ENCODE assay signal across 1 cellular context in the genomic region with DNA sequence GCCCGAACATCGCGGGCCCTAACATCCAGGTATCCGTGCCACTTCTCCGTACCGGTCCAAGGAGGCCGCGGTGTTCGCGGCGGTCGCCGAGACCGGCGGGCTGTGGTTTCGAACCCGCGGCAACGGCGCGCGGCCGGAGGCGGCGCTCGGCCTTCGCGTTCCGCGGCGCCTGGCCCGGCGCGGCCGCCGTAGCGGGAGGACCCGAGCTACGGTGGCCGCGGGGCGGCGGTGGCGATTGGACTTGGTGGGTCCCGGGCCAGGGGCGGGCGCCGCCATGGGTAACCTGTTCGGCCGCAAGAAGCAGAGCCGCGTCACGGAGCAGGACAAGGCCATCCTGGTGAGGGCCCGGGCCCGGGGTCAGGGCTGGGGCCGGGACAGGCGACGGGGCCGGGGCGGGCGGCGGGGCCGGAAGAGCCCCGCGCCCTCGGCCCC.
TF ChIP-seq lines count a peak whose summit lies in the region.

A gene (plus strand): TSS at position 197 of the 432 bp plus-strand sequence. CDS start 78 bp downstream, at position 275.

TF ChIP-seq in K562, 482 proteins besides CTCF, POLR2A, EP300 and RAD21 (continued from another document and continues in another):
- TF ChIP-seq, protein P1, sequence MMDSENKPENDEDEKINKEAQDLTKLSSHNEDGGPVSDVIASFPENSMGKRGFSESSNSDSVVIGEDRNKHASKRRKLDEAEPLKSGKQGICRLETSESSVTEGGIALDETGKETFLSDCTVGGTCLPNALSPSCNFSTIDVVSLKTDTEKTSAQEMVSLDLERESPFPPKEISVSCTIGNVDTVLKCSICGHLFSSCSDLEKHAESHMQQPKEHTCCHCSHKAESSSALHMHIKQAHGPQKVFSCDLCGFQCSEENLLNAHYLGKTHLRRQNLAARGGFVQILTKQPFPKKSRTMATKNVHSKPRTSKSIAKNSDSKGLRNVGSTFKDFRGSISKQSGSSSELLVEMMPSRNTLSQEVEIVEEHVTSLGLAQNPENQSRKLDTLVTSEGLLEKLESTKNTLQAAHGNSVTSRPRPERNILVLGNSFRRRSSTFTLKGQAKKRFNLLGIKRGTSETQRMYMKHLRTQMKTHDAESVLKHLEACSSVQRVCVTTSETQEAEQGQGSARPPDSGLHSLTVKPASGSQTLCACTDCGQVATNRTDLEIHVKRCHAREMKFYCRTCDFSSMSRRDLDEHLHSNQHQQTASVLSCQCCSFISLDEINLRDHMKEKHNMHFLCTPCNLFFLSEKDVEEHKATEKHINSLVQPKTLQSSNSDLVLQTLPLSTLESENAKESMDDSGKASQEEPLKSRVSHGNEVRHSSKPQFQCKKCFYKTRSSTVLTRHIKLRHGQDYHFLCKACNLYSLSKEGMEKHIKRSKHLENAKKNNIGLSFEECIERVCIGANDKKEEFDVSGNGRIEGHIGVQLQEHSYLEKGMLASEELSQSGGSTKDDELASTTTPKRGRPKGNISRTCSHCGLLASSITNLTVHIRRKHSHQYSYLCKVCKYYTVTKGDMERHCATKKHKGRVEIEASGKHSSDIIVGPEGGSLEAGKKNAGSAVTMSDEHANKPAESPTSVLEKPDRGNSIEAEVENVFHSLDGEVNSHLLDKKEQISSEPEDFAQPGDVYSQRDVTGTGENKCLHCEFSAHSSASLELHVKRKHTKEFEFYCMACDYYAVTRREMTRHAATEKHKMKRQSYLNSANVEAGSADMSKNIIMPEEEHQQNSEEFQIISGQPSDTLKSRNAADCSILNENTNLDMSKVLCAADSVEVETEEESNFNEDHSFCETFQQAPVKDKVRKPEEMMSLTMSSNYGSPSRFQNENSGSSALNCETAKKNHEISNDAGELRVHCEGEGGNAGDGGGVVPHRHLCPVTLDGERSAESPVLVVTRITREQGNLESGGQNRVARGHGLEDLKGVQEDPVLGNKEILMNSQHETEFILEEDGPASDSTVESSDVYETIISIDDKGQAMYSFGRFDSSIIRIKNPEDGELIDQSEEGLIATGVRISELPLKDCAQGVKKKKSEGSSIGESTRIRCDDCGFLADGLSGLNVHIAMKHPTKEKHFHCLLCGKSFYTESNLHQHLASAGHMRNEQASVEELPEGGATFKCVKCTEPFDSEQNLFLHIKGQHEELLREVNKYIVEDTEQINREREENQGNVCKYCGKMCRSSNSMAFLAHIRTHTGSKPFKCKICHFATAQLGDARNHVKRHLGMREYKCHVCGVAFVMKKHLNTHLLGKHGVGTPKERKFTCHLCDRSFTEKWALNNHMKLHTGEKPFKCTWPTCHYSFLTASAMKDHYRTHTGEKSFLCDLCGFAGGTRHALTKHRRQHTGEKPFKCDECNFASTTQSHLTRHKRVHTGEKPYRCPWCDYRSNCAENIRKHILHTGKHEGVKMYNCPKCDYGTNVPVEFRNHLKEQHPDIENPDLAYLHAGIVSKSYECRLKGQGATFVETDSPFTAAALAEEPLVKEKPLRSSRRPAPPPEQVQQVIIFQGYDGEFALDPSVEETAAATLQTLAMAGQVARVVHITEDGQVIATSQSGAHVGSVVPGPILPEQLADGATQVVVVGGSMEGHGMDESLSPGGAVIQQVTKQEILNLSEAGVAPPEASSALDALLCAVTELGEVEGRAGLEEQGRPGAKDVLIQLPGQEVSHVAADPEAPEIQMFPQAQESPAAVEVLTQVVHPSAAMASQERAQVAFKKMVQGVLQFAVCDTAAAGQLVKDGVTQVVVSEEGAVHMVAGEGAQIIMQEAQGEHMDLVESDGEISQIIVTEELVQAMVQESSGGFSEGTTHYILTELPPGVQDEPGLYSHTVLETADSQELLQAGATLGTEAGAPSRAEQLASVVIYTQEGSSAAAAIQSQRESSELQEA (IDR thresholded peaks at IDR 0.05; ENCODE audit: low read depth) = peak; percentile 90
- TF ChIP-seq POLR2H (tag; IDR thresholded peaks at IDR 0.05; ENCODE audit: low read depth) (no peak), ZNF282 (CRISPR knock-in tag; IDR thresholded peaks at IDR 0.05) (no peak), SMAD4 (CRISPR knock-in tag; conservative IDR thresholded peaks at IDR 0.05) (peak; percentile 75), TEAD1 (CRISPR knock-in tag; IDR thresholded peaks at IDR 0.05) (no peak), XRCC5 (IDR thresholded peaks at IDR 0.05; ENCODE audit: low read depth, low read length) (no peak), CSDE1 (IDR thresholded peaks at IDR 0.05) (no peak), TBP (optimal IDR thresholded peaks at IDR 0.05; ENCODE audit: low read depth, low read length) (peak; percentile 29), NFE2L1 (tag; IDR thresholded peaks at IDR 0.05; ENCODE audit: borderline replicate concordance, low read depth) (no peak), GABPB1 (CRISPR knock-in tag; IDR thresholded peaks at IDR 0.05) (no peak), EWSR1 (IDR thresholded peaks at IDR 0.05; ENCODE audit: borderline replicate concordance, low read depth, partially characterized antibody) (no peak), RNF2 (IDR thresholded peaks at IDR 0.05) (no peak), DPF2 (IDR thresholded peaks at IDR 0.05) (no peak), ZNF121 (CRISPR knock-in tag; conservative IDR thresholded peaks at IDR 0.05) (no peak), ZNF764 (CRISPR knock-in tag; IDR thresholded peaks at IDR 0.05; ENCODE audit: low read depth) (peak; percentile 88), SIN3A (IDR thresholded peaks at IDR 0.05; ENCODE audit: borderline replicate concordance in 2 of 2, control insufficient read depth in 1 of 2, low read depth in 2 of 2, low read length in 2 of 2) (peak; percentile 59 to 75; a peak in 2 of 4 replicates), PCBP1 (IDR thresholded peaks at IDR 0.05; ENCODE audit: low read depth, low read length, poor library complexity, severe bottlenecking) (no peak), SRSF3 (IDR thresholded peaks at IDR 0.05; ENCODE audit: insufficient read depth, low read length) (no peak), ZNF408 (CRISPR knock-in tag; IDR thresholded peaks at IDR 0.05; ENCODE audit: low read depth) (no peak), ZNF76 (CRISPR knock-in tag; IDR thresholded peaks at IDR 0.05; ENCODE audit: borderline replicate concordance) (no peak), ZFP36 (IDR thresholded peaks at IDR 0.05; ENCODE audit: low read depth, low read length, partially characterized antibody) (peak; percentile 39), STAG1 (CRISPR knock-in tag; IDR thresholded peaks at IDR 0.05; ENCODE audit: borderline replicate concordance) (no peak), ZZZ3 (IDR thresholded peaks at IDR 0.05) (no peak), ZNF41 (CRISPR knock-in tag; conservative IDR thresholded peaks at IDR 0.05) (no peak), CHD4 (IDR thresholded peaks at IDR 0.05; ENCODE audit: insufficient read depth, insufficient replicate concordance, low read depth, low read length, poor library complexity, severe bottlenecking) (no peak), YY1 (IDR thresholded peaks at IDR 0.05; ENCODE audit: borderline replicate concordance in 1 of 3, control insufficient read depth in 1 of 3, extremely low read depth in 1 of 3, insufficient read depth in 3 of 3, insufficient read length in 1 of 3, insufficient replicate concordance in 2 of 3, low read depth in 1 of 3, low read length in 2 of 3) (peak in 2 of 3 experiments; percentile 76 to 80), ZC3H11A (IDR thresholded peaks at IDR 0.05; ENCODE audit: low read depth, low read length) (no peak), ZNF324 (CRISPR knock-in tag; IDR thresholded peaks at IDR 0.05) (no peak), CBX8 (IDR thresholded peaks at IDR 0.05; ENCODE audit: borderline replicate concordance, extremely low read depth, low read depth, low read length, poor library complexity, severe bottlenecking) (no peak), CCNT2 (IDR thresholded peaks at IDR 0.05; ENCODE audit: borderline replicate concordance, extremely low read depth, insufficient read length, low read depth, low read length) (peak; percentile 74)
- TF ChIP-seq, protein P2, sequence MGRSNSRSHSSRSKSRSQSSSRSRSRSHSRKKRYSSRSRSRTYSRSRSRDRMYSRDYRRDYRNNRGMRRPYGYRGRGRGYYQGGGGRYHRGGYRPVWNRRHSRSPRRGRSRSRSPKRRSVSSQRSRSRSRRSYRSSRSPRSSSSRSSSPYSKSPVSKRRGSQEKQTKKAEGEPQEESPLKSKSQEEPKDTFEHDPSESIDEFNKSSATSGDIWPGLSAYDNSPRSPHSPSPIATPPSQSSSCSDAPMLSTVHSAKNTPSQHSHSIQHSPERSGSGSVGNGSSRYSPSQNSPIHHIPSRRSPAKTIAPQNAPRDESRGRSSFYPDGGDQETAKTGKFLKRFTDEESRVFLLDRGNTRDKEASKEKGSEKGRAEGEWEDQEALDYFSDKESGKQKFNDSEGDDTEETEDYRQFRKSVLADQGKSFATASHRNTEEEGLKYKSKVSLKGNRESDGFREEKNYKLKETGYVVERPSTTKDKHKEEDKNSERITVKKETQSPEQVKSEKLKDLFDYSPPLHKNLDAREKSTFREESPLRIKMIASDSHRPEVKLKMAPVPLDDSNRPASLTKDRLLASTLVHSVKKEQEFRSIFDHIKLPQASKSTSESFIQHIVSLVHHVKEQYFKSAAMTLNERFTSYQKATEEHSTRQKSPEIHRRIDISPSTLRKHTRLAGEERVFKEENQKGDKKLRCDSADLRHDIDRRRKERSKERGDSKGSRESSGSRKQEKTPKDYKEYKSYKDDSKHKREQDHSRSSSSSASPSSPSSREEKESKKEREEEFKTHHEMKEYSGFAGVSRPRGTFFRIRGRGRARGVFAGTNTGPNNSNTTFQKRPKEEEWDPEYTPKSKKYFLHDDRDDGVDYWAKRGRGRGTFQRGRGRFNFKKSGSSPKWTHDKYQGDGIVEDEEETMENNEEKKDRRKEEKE (IDR thresholded peaks at IDR 0.05; ENCODE audit: borderline replicate concordance in 1 of 2, control insufficient read depth in 1 of 2, low read depth in 2 of 2, low read length in 1 of 2) = 0 out of 4 replicates have a peak, but pooled peaks of 1 of the 2 experiments have one; percentile 52
- TF ChIP-seq, protein P3, sequence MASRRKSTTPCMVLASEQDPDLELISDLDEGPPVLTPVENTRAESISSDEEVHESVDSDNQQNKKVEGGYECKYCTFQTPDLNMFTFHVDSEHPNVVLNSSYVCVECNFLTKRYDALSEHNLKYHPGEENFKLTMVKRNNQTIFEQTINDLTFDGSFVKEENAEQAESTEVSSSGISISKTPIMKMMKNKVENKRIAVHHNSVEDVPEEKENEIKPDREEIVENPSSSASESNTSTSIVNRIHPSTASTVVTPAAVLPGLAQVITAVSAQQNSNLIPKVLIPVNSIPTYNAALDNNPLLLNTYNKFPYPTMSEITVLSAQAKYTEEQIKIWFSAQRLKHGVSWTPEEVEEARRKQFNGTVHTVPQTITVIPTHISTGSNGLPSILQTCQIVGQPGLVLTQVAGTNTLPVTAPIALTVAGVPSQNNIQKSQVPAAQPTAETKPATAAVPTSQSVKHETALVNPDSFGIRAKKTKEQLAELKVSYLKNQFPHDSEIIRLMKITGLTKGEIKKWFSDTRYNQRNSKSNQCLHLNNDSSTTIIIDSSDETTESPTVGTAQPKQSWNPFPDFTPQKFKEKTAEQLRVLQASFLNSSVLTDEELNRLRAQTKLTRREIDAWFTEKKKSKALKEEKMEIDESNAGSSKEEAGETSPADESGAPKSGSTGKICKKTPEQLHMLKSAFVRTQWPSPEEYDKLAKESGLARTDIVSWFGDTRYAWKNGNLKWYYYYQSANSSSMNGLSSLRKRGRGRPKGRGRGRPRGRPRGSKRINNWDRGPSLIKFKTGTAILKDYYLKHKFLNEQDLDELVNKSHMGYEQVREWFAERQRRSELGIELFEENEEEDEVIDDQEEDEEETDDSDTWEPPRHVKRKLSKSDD (conservative IDR thresholded peaks at IDR 0.05; ENCODE audit: low read length) = no peak
- TF ChIP-seq, protein P4, sequence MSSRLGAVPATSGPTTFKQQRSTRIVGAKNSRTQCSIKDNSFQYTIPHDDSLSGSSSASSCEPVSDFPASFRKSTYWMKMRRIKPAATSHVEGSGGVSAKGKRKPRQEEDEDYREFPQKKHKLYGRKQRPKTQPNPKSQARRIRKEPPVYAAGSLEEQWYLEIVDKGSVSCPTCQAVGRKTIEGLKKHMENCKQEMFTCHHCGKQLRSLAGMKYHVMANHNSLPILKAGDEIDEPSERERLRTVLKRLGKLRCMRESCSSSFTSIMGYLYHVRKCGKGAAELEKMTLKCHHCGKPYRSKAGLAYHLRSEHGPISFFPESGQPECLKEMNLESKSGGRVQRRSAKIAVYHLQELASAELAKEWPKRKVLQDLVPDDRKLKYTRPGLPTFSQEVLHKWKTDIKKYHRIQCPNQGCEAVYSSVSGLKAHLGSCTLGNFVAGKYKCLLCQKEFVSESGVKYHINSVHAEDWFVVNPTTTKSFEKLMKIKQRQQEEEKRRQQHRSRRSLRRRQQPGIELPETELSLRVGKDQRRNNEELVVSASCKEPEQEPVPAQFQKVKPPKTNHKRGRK (tag; IDR thresholded peaks at IDR 0.05) = no peak
- TF ChIP-seq, protein P5, sequence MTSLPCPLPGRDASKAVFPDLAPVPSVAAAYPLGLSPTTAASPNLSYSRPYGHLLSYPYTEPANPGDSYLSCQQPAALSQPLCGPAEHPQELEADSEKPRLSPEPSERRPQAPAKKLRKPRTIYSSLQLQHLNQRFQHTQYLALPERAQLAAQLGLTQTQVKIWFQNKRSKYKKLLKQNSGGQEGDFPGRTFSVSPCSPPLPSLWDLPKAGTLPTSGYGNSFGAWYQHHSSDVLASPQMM (CRISPR knock-in tag; IDR thresholded peaks at IDR 0.05) = no peak
- TF ChIP-seq, protein P6, sequence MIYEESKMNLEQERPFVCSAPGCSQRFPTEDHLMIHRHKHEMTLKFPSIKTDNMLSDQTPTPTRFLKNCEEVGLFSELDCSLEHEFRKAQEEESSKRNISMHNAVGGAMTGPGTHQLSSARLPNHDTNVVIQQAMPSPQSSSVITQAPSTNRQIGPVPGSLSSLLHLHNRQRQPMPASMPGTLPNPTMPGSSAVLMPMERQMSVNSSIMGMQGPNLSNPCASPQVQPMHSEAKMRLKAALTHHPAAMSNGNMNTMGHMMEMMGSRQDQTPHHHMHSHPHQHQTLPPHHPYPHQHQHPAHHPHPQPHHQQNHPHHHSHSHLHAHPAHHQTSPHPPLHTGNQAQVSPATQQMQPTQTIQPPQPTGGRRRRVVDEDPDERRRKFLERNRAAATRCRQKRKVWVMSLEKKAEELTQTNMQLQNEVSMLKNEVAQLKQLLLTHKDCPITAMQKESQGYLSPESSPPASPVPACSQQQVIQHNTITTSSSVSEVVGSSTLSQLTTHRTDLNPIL (CRISPR knock-in tag; IDR thresholded peaks at IDR 0.05) = no peak
- TF ChIP-seq, protein P7, sequence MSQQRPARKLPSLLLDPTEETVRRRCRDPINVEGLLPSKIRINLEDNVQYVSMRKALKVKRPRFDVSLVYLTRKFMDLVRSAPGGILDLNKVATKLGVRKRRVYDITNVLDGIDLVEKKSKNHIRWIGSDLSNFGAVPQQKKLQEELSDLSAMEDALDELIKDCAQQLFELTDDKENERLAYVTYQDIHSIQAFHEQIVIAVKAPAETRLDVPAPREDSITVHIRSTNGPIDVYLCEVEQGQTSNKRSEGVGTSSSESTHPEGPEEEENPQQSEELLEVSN (IDR thresholded peaks at IDR 0.05; ENCODE audit: borderline replicate concordance in 1 of 2, extremely low read depth in 1 of 2, insufficient read depth in 1 of 2, insufficient read length in 1 of 2, low read depth in 1 of 2, low read length in 1 of 2, poor library complexity in 1 of 2, severe bottlenecking in 1 of 2) = peak in 1 of 2 experiments; percentile 56
- TF ChIP-seq, protein P8, sequence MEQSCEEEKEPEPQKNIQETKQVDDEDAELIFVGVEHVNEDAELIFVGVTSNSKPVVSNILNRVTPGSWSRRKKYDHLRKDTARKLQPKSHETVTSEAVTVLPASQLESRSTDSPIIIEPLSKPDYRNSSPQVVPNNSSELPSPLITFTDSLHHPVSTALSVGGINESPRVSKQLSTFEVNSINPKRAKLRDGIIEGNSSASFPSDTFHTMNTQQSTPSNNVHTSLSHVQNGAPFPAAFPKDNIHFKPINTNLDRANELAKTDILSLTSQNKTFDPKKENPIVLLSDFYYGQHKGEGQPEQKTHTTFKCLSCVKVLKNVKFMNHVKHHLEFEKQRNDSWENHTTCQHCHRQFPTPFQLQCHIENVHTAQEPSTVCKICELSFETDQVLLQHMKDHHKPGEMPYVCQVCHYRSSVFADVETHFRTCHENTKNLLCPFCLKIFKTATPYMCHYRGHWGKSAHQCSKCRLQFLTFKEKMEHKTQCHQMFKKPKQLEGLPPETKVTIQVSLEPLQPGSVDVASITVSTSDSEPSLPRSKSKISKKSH (CRISPR knock-in tag; IDR thresholded peaks at IDR 0.05) = no peak
